Comparison of ENCODE assay signal across 17 cellular contexts in genomic region chr16:64225696-64226095, GRCh38.
"Had no signal": no experiment of that assay in that cellular context is flagged by ENCODE, and none has a peak within 500 bp of the region (broad histone marks: within the 10 kb centered on the region; RNA-seq: fewer than 3 reads in every experiment).

No MANE protein-coding gene starts in this region.

- DNase-seq: activated CD4-positive, alpha-beta T cell treated with anti-CD3 and anti-CD28 coated beads for 36 hours; activated CD4-positive, alpha-beta T cell treated with anti-CD3 and anti-CD28 coated beads, Interleukin-2, amount 50 U/mL, for 48 hours; activated gamma-delta T cell treated with Interleukin-2 at 50 U/mL for 16 hours; aorta; brain microvascular endothelial cell; heart right ventricle; left ventricle myocardium inferior; mammary epithelial cell; midbrain; spleen; stimulated activated CD4-positive, alpha-beta T cell treated with anti-CD3 and anti-CD28 coated beads, Interleukin-4, amount 100 ng/mL, for 4 hours; upper lobe of right lung had no signal

- H3K27me3 Mint-ChIP-seq: activated CD4-positive, alpha-beta T cell treated with anti-CD3 and anti-CD28 coated beads for 36 hours; central memory CD8-positive, alpha-beta T cell; stimulated activated memory B cell treated with anti-CD40 and anti-IgM and Interleukin-4, amounts not matched to agents 10 μg/mL and 1 μg/mL and 100 μg/mL, for 72 hours had no signal

- ATAC-seq: activated CD4-positive, alpha-beta T cell treated with anti-CD3 and anti-CD28 coated beads for 36 hours; heart right ventricle; stimulated activated memory B cell treated with anti-CD40 and anti-IgM and Interleukin-4, amounts not matched to agents 10 μg/mL and 1 μg/mL and 100 μg/mL, for 72 hours; upper lobe of right lung; WTC11 had no signal

- H3K4me1 Mint-ChIP-seq: activated CD4-positive, alpha-beta T cell treated with anti-CD3 and anti-CD28 coated beads for 36 hours; central memory CD8-positive, alpha-beta T cell; stimulated activated memory B cell treated with anti-CD40 and anti-IgM and Interleukin-4, amounts not matched to agents 10 μg/mL and 1 μg/mL and 100 μg/mL, for 72 hours; WTC11 had no signal

- H3K36me3 Mint-ChIP-seq: stimulated activated memory B cell treated with anti-CD40 and anti-IgM and Interleukin-4, amounts not matched to agents 10 μg/mL and 1 μg/mL and 100 μg/mL, for 72 hours; WTC11 had no signal

- H3K4me3 Mint-ChIP-seq: activated CD4-positive, alpha-beta T cell treated with anti-CD3 and anti-CD28 coated beads for 36 hours; activated T-helper 1 cell treated with anti-CD3 and anti-CD28 coated beads, Interleukin-12 subunit alpha, Interleukin-12 subunit beta, Interleukin-2, Interleukin-4 antibody, amounts not matched to agents 30 ng/mL and 10 ng/mL and 1 ng/mL, durations not matched to agents 14 hours and 24 hours and 36 hours; central memory CD8-positive, alpha-beta T cell; nephron; stimulated activated memory B cell treated with anti-CD40 and anti-IgM and Interleukin-4, amounts not matched to agents 10 μg/mL and 1 μg/mL and 100 μg/mL, for 72 hours; WTC11 had no signal

- H3K27ac Mint-ChIP-seq: activated CD4-positive, alpha-beta T cell treated with anti-CD3 and anti-CD28 coated beads for 36 hours; activated T-helper 1 cell treated with anti-CD3 and anti-CD28 coated beads, Interleukin-12 subunit alpha, Interleukin-12 subunit beta, Interleukin-2, Interleukin-4 antibody, amounts not matched to agents 30 ng/mL and 10 ng/mL and 1 ng/mL, durations not matched to agents 14 hours and 24 hours and 36 hours; nephron; stimulated activated memory B cell treated with anti-CD40 and anti-IgM and Interleukin-4, amounts not matched to agents 10 μg/mL and 1 μg/mL and 100 μg/mL, for 72 hours; WTC11 had no signal
